8 cellular contexts compared by ENCODE assay signal in genomic region chr4:138870739-138871633, GRCh38.
DNase-seq lines count a peak whose midpoint lies in the region; ATAC-seq and TF ChIP-seq lines count a peak whose summit lies in the region.

No MANE protein-coding gene starts in this region.

- ATAC-seq in HG02623 (IDR thresholded peaks at IDR 0.05; ENCODE audit: unreplicated experiment) = peak; percentile 75
- ATAC-seq in SK-N-SH treated with all-trans-retinoic acid at 6 μM for 48 hours = peak; percentile 72
- peak; percentile 63 to 74 for ATAC-seq in right cardiac atrium
- no peak for ATAC-seq in HG03095 (IDR thresholded peaks at IDR 0.05; ENCODE audit: unreplicated experiment)

- WGBS in right cardiac atrium = 19% methylated on average over 12 of the region's 12 CpGs
- 26 to 28% methylated on average over 12 of the region's 12 CpGs for WGBS in sigmoid colon, 2 donors

- peak; percentile 92 for DNase-seq in NCI-H1092 treated with DMSO at 0.1 percent for 48 hours (lab: John Stamatoyannopoulos, UW)
- peak; percentile 40 for DNase-seq in amniotic stem cell (lab: John Stamatoyannopoulos, UW)
- DNase-seq in right cardiac atrium = peak in 2 of 3 donors; percentile 26 to 45
- DNase-seq in sigmoid colon = peak; percentile 71

- TF ChIP-seq CTCF in GM12872 (IDR thresholded peaks at IDR 0.05; ENCODE audit: insufficient read depth, low read depth, low read length) (peak; percentile 72), sigmoid colon (IDR thresholded peaks at IDR 0.05) (peak; percentile 61 to 81 (median 78))

- H3K4me3 ChIP-seq in right cardiac atrium (ENCODE audit: low read length) = no peak overlapping the region
- no peak overlapping the region for H3K4me3 ChIP-seq in sigmoid colon

- H3K27me3 ChIP-seq in right cardiac atrium (ENCODE audit: control insufficient read depth, insufficient read depth) (no peaks in the 10 kb centered on the region), sigmoid colon (no peaks in the 10 kb centered on the region)

- no peak for TF ChIP-seq POLR2A in sigmoid colon (IDR thresholded peaks at IDR 0.05)

- no peaks in the 10 kb centered on the region for H3K9me3 ChIP-seq in right cardiac atrium (ENCODE audit: control insufficient read depth, low read length)
- H3K9me3 ChIP-seq in sigmoid colon = no peaks in the 10 kb centered on the region

- no peaks in the 10 kb centered on the region for H3K4me1 ChIP-seq in right cardiac atrium (ENCODE audit: control insufficient read depth, insufficient read depth, low read length)
- peaks cover 0 to 15% (median 12%) of the 10 kb centered on the region in 4 donors for H3K4me1 ChIP-seq in sigmoid colon

- no peak for TF ChIP-seq EP300 in sigmoid colon (IDR thresholded peaks at IDR 0.05)

- intact Hi-C loops in right cardiac atrium (cut with DNase I) (loop anchor here in 1 of 4 donors (5.0 kb wide), 1 partner anchor 834 kb away; no protein-coding TSS in a partner anchor), sigmoid colon (cut with DNase I) (loop anchor here (2.0 to 5.0 kb wide), 3 partner anchors 46 to 834 kb away; no protein-coding TSS in a partner anchor)

- no peaks in the 10 kb centered on the region for H3K36me3 ChIP-seq in sigmoid colon

- H3K27ac ChIP-seq in right cardiac atrium (ENCODE audit: low read length) (no peak overlapping the region), sigmoid colon (no peak overlapping the region)

TF ChIP-seq in SK-N-SH treated with all-trans-retinoic acid at 6 μM for 48 hours, 23 proteins besides CTCF, POLR2A, EP300 and RAD21:
- no peak for TF ChIP-seq ZFP3 (CRISPR knock-in tag; IDR thresholded peaks at IDR 0.05)
- TF ChIP-seq ZC3H10 (CRISPR knock-in tag; IDR thresholded peaks at IDR 0.05) = no peak
- no peak for TF ChIP-seq SNAI2 (CRISPR knock-in tag; IDR thresholded peaks at IDR 0.05)
- no peak for TF ChIP-seq ZNF565 (CRISPR knock-in tag; conservative IDR thresholded peaks at IDR 0.05; ENCODE audit: low read depth)
- TF ChIP-seq TOX (CRISPR knock-in tag; IDR thresholded peaks at IDR 0.05; ENCODE audit: borderline replicate concordance) = no peak
- TF ChIP-seq BACH2 (CRISPR knock-in tag; IDR thresholded peaks at IDR 0.05; ENCODE audit: borderline replicate concordance) = no peak
- TF ChIP-seq RARB (CRISPR knock-in tag; IDR thresholded peaks at IDR 0.05) = no peak
- no peak for TF ChIP-seq PPARA (CRISPR knock-in tag; IDR thresholded peaks at IDR 0.05; ENCODE audit: borderline replicate concordance)
- TF ChIP-seq, protein P1, sequence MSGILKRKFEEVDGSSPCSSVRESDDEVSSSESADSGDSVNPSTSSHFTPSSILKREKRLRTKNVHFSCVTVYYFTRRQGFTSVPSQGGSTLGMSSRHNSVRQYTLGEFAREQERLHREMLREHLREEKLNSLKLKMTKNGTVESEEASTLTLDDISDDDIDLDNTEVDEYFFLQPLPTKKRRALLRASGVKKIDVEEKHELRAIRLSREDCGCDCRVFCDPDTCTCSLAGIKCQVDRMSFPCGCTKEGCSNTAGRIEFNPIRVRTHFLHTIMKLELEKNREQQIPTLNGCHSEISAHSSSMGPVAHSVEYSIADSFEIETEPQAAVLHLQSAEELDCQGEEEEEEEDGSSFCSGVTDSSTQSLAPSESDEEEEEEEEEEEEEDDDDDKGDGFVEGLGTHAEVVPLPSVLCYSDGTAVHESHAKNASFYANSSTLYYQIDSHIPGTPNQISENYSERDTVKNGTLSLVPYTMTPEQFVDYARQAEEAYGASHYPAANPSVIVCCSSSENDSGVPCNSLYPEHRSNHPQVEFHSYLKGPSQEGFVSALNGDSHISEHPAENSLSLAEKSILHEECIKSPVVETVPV (CRISPR knock-in tag; IDR thresholded peaks at IDR 0.05) = no peak
- TF ChIP-seq TCF4 (CRISPR knock-in tag; IDR thresholded peaks at IDR 0.05; ENCODE audit: borderline replicate concordance) = no peak
- TF ChIP-seq ESRRG (CRISPR knock-in tag; IDR thresholded peaks at IDR 0.05) = no peak
- TF ChIP-seq CSDC2 (CRISPR knock-in tag; IDR thresholded peaks at IDR 0.05) = no peak
- TF ChIP-seq ZFP30 (CRISPR knock-in tag; IDR thresholded peaks at IDR 0.05) = no peak
- no peak for TF ChIP-seq POU6F1 (CRISPR knock-in tag; IDR thresholded peaks at IDR 0.05; ENCODE audit: borderline replicate concordance, low read depth)
- TF ChIP-seq ISL1 (CRISPR knock-in tag; IDR thresholded peaks at IDR 0.05) = no peak
- no peak for TF ChIP-seq ARNTL (CRISPR knock-in tag; IDR thresholded peaks at IDR 0.05; ENCODE audit: borderline replicate concordance, low read depth)
- TF ChIP-seq OSR1 (CRISPR knock-in tag; IDR thresholded peaks at IDR 0.05) = no peak
- no peak for TF ChIP-seq ZNF8 (CRISPR knock-in tag; IDR thresholded peaks at IDR 0.05)
- no peak for TF ChIP-seq GLIS3 (CRISPR knock-in tag; IDR thresholded peaks at IDR 0.05)
- TF ChIP-seq, protein P2, sequence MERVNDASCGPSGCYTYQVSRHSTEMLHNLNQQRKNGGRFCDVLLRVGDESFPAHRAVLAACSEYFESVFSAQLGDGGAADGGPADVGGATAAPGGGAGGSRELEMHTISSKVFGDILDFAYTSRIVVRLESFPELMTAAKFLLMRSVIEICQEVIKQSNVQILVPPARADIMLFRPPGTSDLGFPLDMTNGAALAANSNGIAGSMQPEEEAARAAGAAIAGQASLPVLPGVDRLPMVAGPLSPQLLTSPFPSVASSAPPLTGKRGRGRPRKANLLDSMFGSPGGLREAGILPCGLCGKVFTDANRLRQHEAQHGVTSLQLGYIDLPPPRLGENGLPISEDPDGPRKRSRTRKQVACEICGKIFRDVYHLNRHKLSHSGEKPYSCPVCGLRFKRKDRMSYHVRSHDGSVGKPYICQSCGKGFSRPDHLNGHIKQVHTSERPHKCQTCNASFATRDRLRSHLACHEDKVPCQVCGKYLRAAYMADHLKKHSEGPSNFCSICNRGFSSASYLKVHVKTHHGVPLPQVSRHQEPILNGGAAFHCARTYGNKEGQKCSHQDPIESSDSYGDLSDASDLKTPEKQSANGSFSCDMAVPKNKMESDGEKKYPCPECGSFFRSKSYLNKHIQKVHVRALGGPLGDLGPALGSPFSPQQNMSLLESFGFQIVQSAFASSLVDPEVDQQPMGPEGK (CRISPR knock-in tag; IDR thresholded peaks at IDR 0.05; ENCODE audit: borderline replicate concordance) = no peak

Comparison
In these comparisons a context has a peak if more than half of its experiments do, and no peak if none do; other contexts are left out.
1. DNase-seq: peak in every context shown above with its lines; median percentile 92 in NCI-H1092 treated with DMSO at 0.1 percent for 48 hours; 71 in sigmoid colon; 40 in amniotic stem cell; 36 in right cardiac atrium.